10 cellular contexts compared by ENCODE assay signal in genomic region chr18:36158261-36158867, GRCh38. TPM values are rescaled to one million over a fixed set of nuclear protein-coding genes. Genes with fewer than 3 reads are reported as not detected.
A peak's percentile ranks its signal among the peaks of the same experiment; 100 is the strongest.
DNase-seq lines count a peak whose midpoint lies in the region; ATAC-seq and TF ChIP-seq lines count a peak whose summit lies in the region.
"Had no signal": no experiment of that assay in that cellular context is flagged by ENCODE, and none has a peak within 500 bp of the region (broad histone marks: within the 10 kb centered on the region; RNA-seq: fewer than 3 reads in every experiment).

No MANE protein-coding gene starts in this region.

- TF ChIP-seq CTCF in brain microvascular endothelial cell (IDR thresholded peaks at IDR 0.05; ENCODE audit: low read depth, low read length, missing control alignments): no peak
- TF ChIP-seq CTCF in WTC11 (IDR thresholded peaks at IDR 0.05): no peak

- no peaks in the 10 kb centered on the region for H3K4me1 Mint-ChIP-seq in WTC11
- H3K4me1 Mint-ChIP-seq in natural killer cell treated with Interleukin-12 subunit alpha and Interleukin-12 subunit beta and Interleukin-15 and Interleukin-18, amount 100 ng/mL, for 72 hours (ENCODE audit: low read depth in 2 of 2): peaks cover 12 to 18% of the 10 kb centered on the region in 2 donors

- no peaks in the 10 kb centered on the region for H3K27me3 ChIP-seq in brain microvascular endothelial cell (replicated peaks)

- in situ Hi-C loops in brain microvascular endothelial cell (cut with HindIII; ENCODE audit: low pct_ligation_motif_present, low sequenced_read_pairs): no loop called here

- no peak overlapping the region for H3K4me3 Mint-ChIP-seq in WTC11
- no peak overlapping the region for H3K4me3 Mint-ChIP-seq in natural killer cell treated with Interleukin-12 subunit alpha and Interleukin-12 subunit beta and Interleukin-15 and Interleukin-18, amount 100 ng/mL, for 72 hours

- POLR2A ChIA-PET in WTC11 (lab: Charles Lee): interaction anchor here (0.5 kb wide), 1 partner anchor 226 kb away, joined by 7 read pairs; no protein-coding TSS in a partner anchor

- H3K27me3 Mint-ChIP-seq in WTC11 (ENCODE audit: low read depth): no peaks in the 10 kb centered on the region
- H3K27me3 Mint-ChIP-seq in natural killer cell treated with Interleukin-12 subunit alpha and Interleukin-12 subunit beta and Interleukin-15 and Interleukin-18, amount 100 ng/mL, for 72 hours: no peaks in the 10 kb centered on the region

- H3K9me3 Mint-ChIP-seq in WTC11: no peaks in the 10 kb centered on the region
- no peaks in the 10 kb centered on the region for H3K9me3 Mint-ChIP-seq in natural killer cell treated with Interleukin-12 subunit alpha and Interleukin-12 subunit beta and Interleukin-15 and Interleukin-18, amount 100 ng/mL, for 72 hours

- H3K27ac Mint-ChIP-seq in WTC11: no peak overlapping the region
- no peak overlapping the region for H3K27ac Mint-ChIP-seq in natural killer cell treated with Interleukin-12 subunit alpha and Interleukin-12 subunit beta and Interleukin-15 and Interleukin-18, amount 100 ng/mL, for 72 hours

- peak overlapping the region; percentile 78 for H3K27ac ChIP-seq in brain microvascular endothelial cell

- peak; percentile 65 for DNase-seq in AG08395 (ENCODE audit: low spot score)
- DNase-seq in brain microvascular endothelial cell: peak; percentile 69
- DNase-seq in kidney tubule cell (ENCODE audit: low spot score): peak; percentile 73
- no peak for DNase-seq in NCI-H187 treated with DMSO at 0.1 percent for 48 hours (lab: John Stamatoyannopoulos, UW)
- DNase-seq in WTC11 (ENCODE audit: low spot score): no peak
- no peak for DNase-seq in natural killer cell treated with Interleukin-12 subunit alpha and Interleukin-12 subunit beta and Interleukin-15 and Interleukin-18, amount 100 ng/mL, for 72 hours (ENCODE audit: low spot score)
- DNase-seq: activated naive CD4-positive, alpha-beta T cell treated with anti-CD3 and anti-CD28 coated beads, Interleukin-2, amount 50 U/mL, for 16 hours; NCI-H2227 treated with DMSO at 0.1 percent for 48 hours had no signal

- peaks cover 76% of the 10 kb centered on the region for H3K36me3 Mint-ChIP-seq in WTC11
- H3K36me3 Mint-ChIP-seq in natural killer cell treated with Interleukin-12 subunit alpha and Interleukin-12 subunit beta and Interleukin-15 and Interleukin-18, amount 100 ng/mL, for 72 hours: peaks cover 27% of the 10 kb centered on the region

- CTCF ChIA-PET in WTC11 (lab: Charles Lee): interaction anchor here (1.6 kb wide), 1 partner anchor 126 kb away, joined by 4 read pairs; no protein-coding TSS in a partner anchor

- H3K36me3 ChIP-seq in brain microvascular endothelial cell (replicated peaks): peaks cover 45% of the 10 kb centered on the region

- peak; percentile 50 for ATAC-seq in HG02884 (IDR thresholded peaks at IDR 0.05; ENCODE audit: unreplicated experiment)
- no peak for ATAC-seq in WTC11
- ATAC-seq in HG03095 (IDR thresholded peaks at IDR 0.05; ENCODE audit: unreplicated experiment): no peak
- no peak for ATAC-seq in natural killer cell treated with Interleukin-12 subunit alpha and Interleukin-12 subunit beta and Interleukin-15 and Interleukin-18, amount 100 ng/mL, for 72 hours

- no peak overlapping the region for H3K4me3 ChIP-seq in brain microvascular endothelial cell (ENCODE audit: low read depth, low read length)

TF ChIP-seq in WTC11, 78 proteins besides CTCF, POLR2A, EP300 and RAD21:
- TF ChIP-seq NFYB (CRISPR knock-in tag; conservative IDR thresholded peaks at IDR 0.05; ENCODE audit: low read depth) (no peak), SMAD3 (CRISPR knock-in tag; IDR thresholded peaks at IDR 0.05; ENCODE audit: borderline replicate concordance) (no peak), TEAD1 (CRISPR knock-in tag; IDR thresholded peaks at IDR 0.05) (no peak)
- TF ChIP-seq, protein P1, sequence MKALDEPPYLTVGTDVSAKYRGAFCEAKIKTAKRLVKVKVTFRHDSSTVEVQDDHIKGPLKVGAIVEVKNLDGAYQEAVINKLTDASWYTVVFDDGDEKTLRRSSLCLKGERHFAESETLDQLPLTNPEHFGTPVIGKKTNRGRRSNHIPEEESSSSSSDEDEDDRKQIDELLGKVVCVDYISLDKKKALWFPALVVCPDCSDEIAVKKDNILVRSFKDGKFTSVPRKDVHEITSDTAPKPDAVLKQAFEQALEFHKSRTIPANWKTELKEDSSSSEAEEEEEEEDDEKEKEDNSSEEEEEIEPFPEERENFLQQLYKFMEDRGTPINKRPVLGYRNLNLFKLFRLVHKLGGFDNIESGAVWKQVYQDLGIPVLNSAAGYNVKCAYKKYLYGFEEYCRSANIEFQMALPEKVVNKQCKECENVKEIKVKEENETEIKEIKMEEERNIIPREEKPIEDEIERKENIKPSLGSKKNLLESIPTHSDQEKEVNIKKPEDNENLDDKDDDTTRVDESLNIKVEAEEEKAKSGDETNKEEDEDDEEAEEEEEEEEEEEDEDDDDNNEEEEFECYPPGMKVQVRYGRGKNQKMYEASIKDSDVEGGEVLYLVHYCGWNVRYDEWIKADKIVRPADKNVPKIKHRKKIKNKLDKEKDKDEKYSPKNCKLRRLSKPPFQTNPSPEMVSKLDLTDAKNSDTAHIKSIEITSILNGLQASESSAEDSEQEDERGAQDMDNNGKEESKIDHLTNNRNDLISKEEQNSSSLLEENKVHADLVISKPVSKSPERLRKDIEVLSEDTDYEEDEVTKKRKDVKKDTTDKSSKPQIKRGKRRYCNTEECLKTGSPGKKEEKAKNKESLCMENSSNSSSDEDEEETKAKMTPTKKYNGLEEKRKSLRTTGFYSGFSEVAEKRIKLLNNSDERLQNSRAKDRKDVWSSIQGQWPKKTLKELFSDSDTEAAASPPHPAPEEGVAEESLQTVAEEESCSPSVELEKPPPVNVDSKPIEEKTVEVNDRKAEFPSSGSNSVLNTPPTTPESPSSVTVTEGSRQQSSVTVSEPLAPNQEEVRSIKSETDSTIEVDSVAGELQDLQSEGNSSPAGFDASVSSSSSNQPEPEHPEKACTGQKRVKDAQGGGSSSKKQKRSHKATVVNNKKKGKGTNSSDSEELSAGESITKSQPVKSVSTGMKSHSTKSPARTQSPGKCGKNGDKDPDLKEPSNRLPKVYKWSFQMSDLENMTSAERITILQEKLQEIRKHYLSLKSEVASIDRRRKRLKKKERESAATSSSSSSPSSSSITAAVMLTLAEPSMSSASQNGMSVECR (CRISPR knock-in tag; IDR thresholded peaks at IDR 0.05; ENCODE audit: borderline replicate concordance): no peak

RNA-seq across cellular contexts. Expression of gene ELP2, which starts 28.7 kb away (rescaled TPM):
- 136 to 144 TPM (median 141 TPM) in 3 replicates for total RNA-seq in WTC11 (2021)
- 10 to 100 TPM; 72.3 to 92.9 TPM for total RNA-seq in natural killer cell treated with Interleukin-12 subunit alpha and Interleukin-12 subunit beta and Interleukin-15 and Interleukin-18, amount 100 ng/mL, for 72 hours

RNA-seq across cellular contexts. Expression of gene MOCOS, which starts 28.9 kb away (rescaled TPM):
- 4.2 to 5.3 TPM (median 4.8 TPM) in 3 replicates for total RNA-seq in WTC11 (2021)
- total RNA-seq in natural killer cell treated with Interleukin-12 subunit alpha and Interleukin-12 subunit beta and Interleukin-15 and Interleukin-18, amount 100 ng/mL, for 72 hours: under 1 TPM in 1 of 2 donors, not detected in 1; 0.24 TPM

RNA-seq across cellular contexts. Expression of gene SLC39A6, which starts 29.2 kb away (rescaled TPM):
- 29.2 to 33.7 TPM (median 32.7 TPM) in 3 replicates for total RNA-seq in WTC11 (2021)
- total RNA-seq in natural killer cell treated with Interleukin-12 subunit alpha and Interleukin-12 subunit beta and Interleukin-15 and Interleukin-18, amount 100 ng/mL, for 72 hours: 10 to 100 TPM; 34.7 to 36.1 TPM

Comparison
In these comparisons a context has a peak if more than half of its experiments do, and no peak if none do; other contexts are left out.
1. DNase-seq: peak in AG08395 (single experiment), brain microvascular endothelial cell (single experiment) and kidney tubule cell (single experiment); none in NCI-H187 treated with DMSO at 0.1 percent for 48 hours (single experiment), WTC11 (single experiment) and natural killer cell treated with Interleukin-12 subunit alpha and Interleukin-12 subunit beta and Interleukin-15 and Interleukin-18, amount 100 ng/mL, for 72 hours (single experiment).